Comparison of ENCODE assay signal across 21 cellular contexts in the genomic region with DNA sequence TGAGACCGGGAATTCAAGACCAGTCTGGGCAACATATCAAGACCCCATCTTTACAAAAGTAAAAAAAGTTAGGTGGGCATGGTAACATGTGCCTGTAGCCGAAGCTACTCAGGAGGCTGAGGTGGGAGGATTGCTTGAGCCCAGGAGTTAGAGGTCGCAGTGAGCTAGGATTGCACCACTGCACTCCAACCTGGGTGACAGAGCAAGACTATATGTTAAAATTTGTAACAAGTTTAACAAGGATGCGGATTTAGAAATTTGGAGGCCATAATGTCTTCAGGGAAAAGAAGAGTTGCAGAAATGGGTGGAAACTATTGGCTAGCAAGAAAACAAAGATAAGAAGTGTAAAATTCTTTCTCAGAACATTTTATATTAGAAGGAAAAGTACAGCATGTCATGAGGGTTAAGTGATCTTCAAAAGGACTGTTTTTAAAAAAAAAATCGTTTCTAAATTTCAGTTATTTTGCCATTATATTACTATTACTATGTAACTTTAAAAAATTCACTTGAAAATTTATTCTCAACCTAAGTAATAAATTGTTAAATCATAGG. TPM values are rescaled to one million over a fixed set of nuclear protein-coding genes. Genes with fewer than 3 reads are reported as not detected.
DNase-seq lines count a peak whose midpoint lies in the region; ATAC-seq and TF ChIP-seq lines count a peak whose summit lies in the region.
"Had no signal": no experiment of that assay in that cellular context is flagged by ENCODE, and none has a peak within 500 bp of the region (broad histone marks: within the 10 kb centered on the region; RNA-seq: fewer than 3 reads in every experiment).

No MANE protein-coding gene starts in this region.

- H3K36me3 Mint-ChIP-seq in HFFc6 (ENCODE audit: low read depth) (peaks cover 20% of the 10 kb centered on the region), chondrocyte (ENCODE audit: low read depth) (peaks cover 13% of the 10 kb centered on the region)

- no peaks in the 10 kb centered on the region for H3K27me3 ChIP-seq in ACC112 (ENCODE audit: insufficient read depth, low read length)
- H3K27me3 ChIP-seq: neutrophil had no signal

- ATAC-seq in omental fat pad (ENCODE audit: low FRiP score) = peak; percentile 37
- ATAC-seq: activated CD8-positive, alpha-beta memory T cell treated with anti-CD3 and anti-CD28 coated beads, Interleukin-2, amount 10 ng/mL, durations not matched to agents 7 days and 5 days; stimulated activated memory B cell treated with anti-CD40 and anti-IgM and Interleukin-4, amounts not matched to agents 10 μg/mL and 1 μg/mL and 100 μg/mL, for 72 hours had no signal

- H3K27me3 Mint-ChIP-seq in HFFc6 (ENCODE audit: insufficient read depth) (no peaks in the 10 kb centered on the region; the same call in 1 of the 2 replicates), chondrocyte (ENCODE audit: low read depth) (no peaks in the 10 kb centered on the region)
- H3K27me3 Mint-ChIP-seq: activated CD4-positive, alpha-beta T cell treated with anti-CD3 and anti-CD28 coated beads, Interleukin-2, amount 10 ng/mL, durations not matched to agents 7 days and 5 days; activated CD8-positive, alpha-beta memory T cell treated with anti-CD3 and anti-CD28 coated beads, Interleukin-2, amount 10 ng/mL, durations not matched to agents 7 days and 5 days; activated naive CD4-positive, alpha-beta T cell treated with anti-CD3 and anti-CD28 coated beads, Interleukin-2, amount 10 ng/mL, durations not matched to agents 7 days and 5 days; CD4-positive, CD25-positive, alpha-beta regulatory T cell; stimulated activated memory B cell treated with anti-CD40 and anti-IgM and Interleukin-4, amounts not matched to agents 10 μg/mL and 1 μg/mL and 100 μg/mL, for 72 hours had no signal

- peaks cover 20% of the 10 kb centered on the region for H3K36me3 ChIP-seq in ACC112 (ENCODE audit: insufficient read depth, low read length)

- H3K4me3 Mint-ChIP-seq in HFFc6 (no peak overlapping the region; the same call in 1 of the 2 replicates), chondrocyte (ENCODE audit: unreplicated experiment) (no peak overlapping the region)
- H3K4me3 Mint-ChIP-seq: activated CD4-positive, alpha-beta T cell treated with anti-CD3 and anti-CD28 coated beads, Interleukin-2, amount 10 ng/mL, durations not matched to agents 7 days and 5 days; activated CD8-positive, alpha-beta memory T cell treated with anti-CD3 and anti-CD28 coated beads, Interleukin-2, amount 10 ng/mL, durations not matched to agents 7 days and 5 days; activated naive CD4-positive, alpha-beta T cell treated with anti-CD3 and anti-CD28 coated beads, Interleukin-2, amount 10 ng/mL, durations not matched to agents 7 days and 5 days; activated T-helper 1 cell treated with anti-CD3 and anti-CD28 coated beads, Interleukin-12 subunit alpha, Interleukin-12 subunit beta, Interleukin-2, Interleukin-4 antibody, amounts not matched to agents 30 ng/mL and 10 ng/mL and 1 ng/mL, durations not matched to agents 14 hours and 24 hours and 36 hours; CD4-positive, CD25-positive, alpha-beta regulatory T cell; stimulated activated memory B cell treated with anti-CD40 and anti-IgM and Interleukin-4, amounts not matched to agents 10 μg/mL and 1 μg/mL and 100 μg/mL, for 72 hours had no signal

- peaks cover 60% of the 10 kb centered on the region for H3K79me2 ChIP-seq in ACC112 (ENCODE audit: control insufficient read depth, insufficient read depth, low read length, unreplicated experiment)

- H3K27ac Mint-ChIP-seq in HFFc6 = peak overlapping the region; percentile 88
- H3K27ac Mint-ChIP-seq in chondrocyte (ENCODE audit: unreplicated experiment) = peak overlapping the region; percentile 46
- H3K27ac Mint-ChIP-seq: activated CD4-positive, alpha-beta T cell treated with anti-CD3 and anti-CD28 coated beads, Interleukin-2, amount 10 ng/mL, durations not matched to agents 7 days and 5 days; activated CD8-positive, alpha-beta memory T cell treated with anti-CD3 and anti-CD28 coated beads, Interleukin-2, amount 10 ng/mL, durations not matched to agents 7 days and 5 days; activated naive CD4-positive, alpha-beta T cell treated with anti-CD3 and anti-CD28 coated beads, Interleukin-2, amount 10 ng/mL, durations not matched to agents 7 days and 5 days; activated T-helper 1 cell treated with anti-CD3 and anti-CD28 coated beads, Interleukin-12 subunit alpha, Interleukin-12 subunit beta, Interleukin-2, Interleukin-4 antibody, amounts not matched to agents 30 ng/mL and 10 ng/mL and 1 ng/mL, durations not matched to agents 14 hours and 24 hours and 36 hours; stimulated activated memory B cell treated with anti-CD40 and anti-IgM and Interleukin-4, amounts not matched to agents 10 μg/mL and 1 μg/mL and 100 μg/mL, for 72 hours had no signal

- H3K9me3 Mint-ChIP-seq in HFFc6 (no peaks in the 10 kb centered on the region), chondrocyte (ENCODE audit: low read depth) (no peaks in the 10 kb centered on the region)
- H3K9me3 Mint-ChIP-seq: activated CD4-positive, alpha-beta T cell treated with anti-CD3 and anti-CD28 coated beads, Interleukin-2, amount 10 ng/mL, durations not matched to agents 7 days and 5 days; activated naive CD4-positive, alpha-beta T cell treated with anti-CD3 and anti-CD28 coated beads, Interleukin-2, amount 10 ng/mL, durations not matched to agents 7 days and 5 days; activated T-helper 1 cell treated with anti-CD3 and anti-CD28 coated beads, Interleukin-12 subunit alpha, Interleukin-12 subunit beta, Interleukin-2, Interleukin-4 antibody, amounts not matched to agents 30 ng/mL and 10 ng/mL and 1 ng/mL, durations not matched to agents 14 hours and 24 hours and 36 hours; CD4-positive, CD25-positive, alpha-beta regulatory T cell; stimulated activated memory B cell treated with anti-CD40 and anti-IgM and Interleukin-4, amounts not matched to agents 10 μg/mL and 1 μg/mL and 100 μg/mL, for 72 hours had no signal

- no peak overlapping the region for H2AFZ ChIP-seq in ACC112 (ENCODE audit: low read length, unreplicated experiment)

- in situ Hi-C loops in KBM-7 (cut with MboI; ENCODE audit: low pct_unique_long_range_greater_than_20kb, low sequenced_read_pairs) = no loop called here

- no peak for TF ChIP-seq CTCF in HFFc6 (IDR thresholded peaks at IDR 0.05)
- no peak for TF ChIP-seq CTCF in chondrocyte (IDR thresholded peaks at IDR 0.05)
- TF ChIP-seq CTCF in omental fat pad (IDR thresholded peaks at IDR 0.05) = no peak

- H3K4me1 ChIP-seq in ACC112 (ENCODE audit: control insufficient read depth, insufficient read depth, low read length, unreplicated experiment) = peaks cover 29% of the 10 kb centered on the region

- DNase-seq in HFFc6 (no peak), chondrocyte (ENCODE audit: low spot score) (no peak), omental fat pad (ENCODE audit: low spot score) (no peak), NCI-H1417 (lab: John Stamatoyannopoulos, UW) (no peak), KBM-7 (no peak), islet precursor cell (no peak)
- DNase-seq: activated CD4-positive, alpha-beta T cell treated with anti-CD3 and anti-CD28 coated beads, Interleukin-2, amount 10 ng/mL, durations not matched to agents 7 days and 5 days; activated CD8-positive, alpha-beta memory T cell treated with anti-CD3 and anti-CD28 coated beads, Interleukin-2, amount 10 ng/mL, durations not matched to agents 7 days and 5 days; activated naive CD4-positive, alpha-beta T cell treated with anti-CD3 and anti-CD28 coated beads, Interleukin-2, amount 10 ng/mL, durations not matched to agents 7 days and 5 days; CD4-positive, CD25-positive, alpha-beta regulatory T cell; effector CD4-positive, alpha-beta T cell; NCI-H1092; NCI-H2029 treated with DMSO at 0.1 percent for 48 hours; NCI-H748 treated with DMSO at 0.1 percent for 48 hours; RPMI8226; stimulated activated CD4-positive, alpha-beta T cell treated with anti-CD3 and anti-CD28 coated beads, Interleukin-4, amount 100 ng/mL, for 1 hour had no signal

- no peak overlapping the region for H3K4me3 ChIP-seq in ACC112 (ENCODE audit: low read depth, low read length)
- H3K4me3 ChIP-seq: lung had no signal

- peak overlapping the region; percentile 96 for H3K27ac ChIP-seq in ACC112 (ENCODE audit: low read depth, low read length)
- H3K27ac ChIP-seq: neutrophil had no signal

- H3K4me1 Mint-ChIP-seq in HFFc6 (ENCODE audit: low read depth) (peaks cover 22% of the 10 kb centered on the region), chondrocyte (ENCODE audit: low read depth) (peaks cover 17% of the 10 kb centered on the region)
- H3K4me1 Mint-ChIP-seq: activated naive CD4-positive, alpha-beta T cell treated with anti-CD3 and anti-CD28 coated beads, Interleukin-2, amount 10 ng/mL, durations not matched to agents 7 days and 5 days had no signal

RNA-seq across cellular contexts. Expression of a gene that starts 17.6 kb away (rescaled TPM):
- total RNA-seq in HFFc6 (2021; fragmentation: NEBNext Ultra II Directional; extraction: Animal tissue kit (Norgen Biotek cat#: 25700)) = 10 to 100 TPM; 29.2 to 38.6 (median 37.2) TPM
- 38.1 to 52.6 TPM (median 52.5 TPM) in 3 replicates for total RNA-seq in chondrocyte
- 10 to 100 TPM; 20.2 to 46.5 (median 25.3) TPM for total RNA-seq in omental fat pad

RNA-seq across cellular contexts. Expression of a gene that starts 54.5 kb away (rescaled TPM):
- total RNA-seq in HFFc6 (2021; fragmentation: NEBNext Ultra II Directional; extraction: Animal tissue kit (Norgen Biotek cat#: 25700)) = under 1 TPM in 1 of 6 experiments, not detected in 5; 0.50 TPM
- total RNA-seq in chondrocyte (0.20 to 0.23 TPM in 2 of 3 replicates, not detected in the other), omental fat pad (under 1 TPM in 2 of 4 donors, not detected in 2; 0.25 to 0.28 TPM)
- total RNA-seq: activated CD8-positive, alpha-beta memory T cell treated with anti-CD3 and anti-CD28 coated beads, Interleukin-2, amount 10 ng/mL, durations not matched to agents 7 days and 5 days; activated T-helper 1 cell treated with anti-CD3 and anti-CD28 coated beads, Interleukin-12 subunit alpha, Interleukin-12 subunit beta, Interleukin-2, Interleukin-4 antibody, amounts not matched to agents 30 ng/mL and 10 ng/mL and 1 ng/mL, durations not matched to agents 14 hours and 24 hours and 36 hours; CD4-positive, CD25-positive, alpha-beta regulatory T cell had no signal
